ENCODE assay signal across 8 cellular contexts in the genomic region with DNA sequence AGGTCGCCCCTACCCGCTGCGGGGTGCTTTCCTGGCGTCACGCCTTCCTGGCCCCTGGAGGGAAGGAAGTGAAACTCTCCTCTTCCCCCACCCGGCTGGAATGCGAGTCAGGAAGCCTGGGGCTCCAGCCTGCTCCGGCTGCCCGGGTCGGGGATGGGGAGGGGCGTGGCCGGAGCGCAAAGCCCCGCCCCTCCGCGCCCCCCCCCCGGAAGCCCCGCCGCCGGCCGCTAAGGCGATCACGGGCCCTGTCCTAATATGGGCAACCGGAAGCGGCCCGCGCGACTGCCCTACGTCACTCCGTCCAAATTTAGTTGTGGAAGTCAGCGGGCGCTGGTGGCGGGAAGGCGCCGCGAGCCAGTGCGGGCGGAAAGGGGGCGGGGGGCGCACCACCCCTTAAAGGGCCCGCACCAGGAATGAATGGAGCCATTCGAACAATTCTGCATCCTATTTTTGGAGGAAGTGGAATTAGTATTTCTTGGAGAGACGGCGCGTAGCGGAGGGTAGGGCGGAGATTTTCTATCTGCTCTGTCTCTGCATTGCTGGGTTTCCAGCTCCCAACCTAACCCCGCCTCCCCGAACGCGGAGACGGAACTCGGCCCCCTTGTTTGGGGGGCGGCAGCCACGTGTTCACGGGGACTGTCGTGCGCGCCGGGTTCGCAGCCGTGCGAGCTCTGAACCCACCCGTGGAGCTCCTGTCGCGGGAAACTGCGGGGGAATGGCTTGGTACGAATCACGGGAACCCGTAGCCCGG. TPM values are rescaled to one million over a fixed set of nuclear protein-coding genes. Genes with fewer than 3 reads are reported as not detected.
DNase-seq lines count a peak whose midpoint lies in the region; ATAC-seq and TF ChIP-seq lines count a peak whose summit lies in the region.

No MANE protein-coding gene starts in this region.

- H3K4me3 ChIP-seq in Karpas-422 (ENCODE audit: low read length): peak overlapping the region; percentile 77
- peak overlapping the region; percentile 72 to 93 (median 88) for H3K4me3 ChIP-seq in Peyer's patch
- peak overlapping the region; percentile 95 to 98 for H3K4me3 ChIP-seq in esophagus (ENCODE audit: low read depth in 1 of 2, low read length in 2 of 2)
- peak overlapping the region; percentile 75 to 100 for H3K4me3 ChIP-seq in muscle layer of colon (ENCODE audit: low read depth in 1 of 2, low read length in 2 of 2)

- peak overlapping the region; percentile 97 for H3K4me2 ChIP-seq in Karpas-422 (ENCODE audit: low read depth, low read length, poor library complexity, severe bottlenecking)

- no peaks in the 10 kb centered on the region for H3K36me3 ChIP-seq in Karpas-422 (ENCODE audit: insufficient read depth, low read length)
- no peaks in the 10 kb centered on the region for H3K36me3 ChIP-seq in Peyer's patch
- no peaks in the 10 kb centered on the region for H3K36me3 ChIP-seq in esophagus (ENCODE audit: control insufficient read depth in 2 of 2, insufficient read depth in 2 of 2, low read length in 1 of 2)
- H3K36me3 ChIP-seq in muscle layer of colon (ENCODE audit: insufficient read depth, low read length): no peaks in the 10 kb centered on the region

- H3K79me2 ChIP-seq in Karpas-422 (ENCODE audit: low read length): peaks cover 21% of the 10 kb centered on the region

- H3K9ac ChIP-seq in Karpas-422 (ENCODE audit: low read length): peak overlapping the region; percentile 91
- H3K9ac ChIP-seq in muscle layer of colon (ENCODE audit: low read length): peak overlapping the region; percentile 100

- peak; percentile 30 for ATAC-seq in GM21619 (IDR thresholded peaks at IDR 0.05; ENCODE audit: unreplicated experiment)

- H2AFZ ChIP-seq in Karpas-422 (ENCODE audit: low read length): peak overlapping the region; percentile 36; the same call in 1 of the 2 replicates

- H4K20me1 ChIP-seq in Karpas-422 (ENCODE audit: insufficient read depth, low read depth, low read length): peaks cover 25% of the 10 kb centered on the region

- H3K4me1 ChIP-seq in Karpas-422 (ENCODE audit: low read length) (peaks cover 58% of the 10 kb centered on the region), Peyer's patch (peaks cover 0 to 37% (median 10%) of the 10 kb centered on the region in 4 donors), esophagus (ENCODE audit: control insufficient read depth in 2 of 2, insufficient read depth in 2 of 2, low read length in 1 of 2) (peaks cover 0 to 6% of the 10 kb centered on the region in 2 donors), muscle layer of colon (ENCODE audit: insufficient read depth, low read length) (peaks cover 13% of the 10 kb centered on the region)

- H3K27me3 ChIP-seq in Karpas-422 (ENCODE audit: low read length) (no peaks in the 10 kb centered on the region), Peyer's patch (no peaks in the 10 kb centered on the region), esophagus (ENCODE audit: control insufficient read depth in 1 of 2, insufficient read depth in 2 of 2, low read length in 2 of 2) (no peaks in the 10 kb centered on the region), muscle layer of colon (ENCODE audit: control insufficient read depth in 1 of 2, insufficient read depth in 2 of 2, low read length in 2 of 2) (no peaks in the 10 kb centered on the region)

- peak in 2 of 6 experiments; percentile 2 to 16 for TF ChIP-seq CTCF in Peyer's patch (IDR thresholded peaks at IDR 0.05)

- H3K27ac ChIP-seq in Karpas-422 (ENCODE audit: low read length) (peak overlapping the region; percentile 73), Peyer's patch (peak overlapping the region; percentile 94 to 99 (median 98)), esophagus (ENCODE audit: low read depth in 2 of 2, low read length in 1 of 2) (peak overlapping the region; percentile 97 to 100), muscle layer of colon (ENCODE audit: low read depth, low read length) (peak overlapping the region; percentile 97)

- peak; percentile 96 for DNase-seq in D341Med (ENCODE audit: low spot score)
- DNase-seq in Karpas-422: peak; percentile 98
- peak; percentile 96 to 99 (median 98) for DNase-seq in Peyer's patch
- DNase-seq in activated T-cell treated with anti-CD3 and anti-CD28 coated beads, Interleukin-2, amount 50 U/mL, for 48 hours: peak; percentile 96
- peak; percentile 96 for DNase-seq in stimulated activated CD8-positive, alpha-beta memory T cell treated with anti-CD3 and anti-CD28 coated beads, Interleukin-4, amount 100 ng/mL, for 48 hours

- 0% methylated on average over 65 to 71 of the region's 71 CpGs for WGBS in esophagus, 2 donors

- H3K9me3 ChIP-seq in Karpas-422 (ENCODE audit: low read length): no peaks in the 10 kb centered on the region
- H3K9me3 ChIP-seq in Peyer's patch: no peaks in the 10 kb centered on the region
- no peaks in the 10 kb centered on the region for H3K9me3 ChIP-seq in esophagus (ENCODE audit: control insufficient read depth in 2 of 2, insufficient read depth in 1 of 2, low read depth in 1 of 2, low read length in 1 of 2)
- H3K9me3 ChIP-seq in muscle layer of colon (ENCODE audit: low read length): no peaks in the 10 kb centered on the region

- TF ChIP-seq POLR2A in Peyer's patch (IDR thresholded peaks at IDR 0.05): peak; percentile 97 to 98

- H3K9me2 ChIP-seq in Karpas-422 (replicated peaks; ENCODE audit: insufficient read depth, low read length): no peaks in the 10 kb centered on the region

RNA-seq across cellular contexts. Expression of gene IER2, which starts 1.6 kb away (rescaled TPM):
- 7.3 and 15.9 TPM in 2 replicates for total RNA-seq in Karpas-422 (2014; rRNA removed; shearing (Covaris generic); ENCODE audit: low replicate concordance)
- total RNA-seq in Peyer's patch: 100 to 1,000 TPM in 1 of 4 donors, 10 to 100 TPM in 3; 72.2 to 229 (median 85.6) TPM
- 100 to 1,000 TPM in 1 of 2 donors, 10 to 100 TPM in 1; 52.1 to 101 TPM for polyA plus RNA-seq in esophagus

RNA-seq across cellular contexts. Expression of gene STX10, which starts 1.6 kb away (rescaled TPM):
- 47.0 and 103 TPM in 2 replicates for total RNA-seq in Karpas-422 (2014; rRNA removed; shearing (Covaris generic); ENCODE audit: low replicate concordance)
- total RNA-seq in Peyer's patch: 100 to 1,000 TPM in 2 of 4 donors, 10 to 100 TPM in 2; 78.1 to 199 (median 107) TPM
- 10 to 100 TPM; 75.1 to 76.0 TPM for polyA plus RNA-seq in esophagus

RNA-seq across cellular contexts. Expression of gene NACC1, which starts 33.7 kb away (rescaled TPM):
- 28.0 and 76.4 TPM in 2 replicates for total RNA-seq in Karpas-422 (2014; rRNA removed; shearing (Covaris generic); ENCODE audit: low replicate concordance)
- total RNA-seq in Peyer's patch: 10 to 100 TPM; 21.5 to 48.0 (median 37.1) TPM
- polyA plus RNA-seq in esophagus: 10 to 100 TPM; 19.5 to 39.4 TPM

RNA-seq across cellular contexts. Expression of gene TRMT1, which starts 35.2 kb away (rescaled TPM):
- total RNA-seq in Karpas-422 (2014; rRNA removed; shearing (Covaris generic); ENCODE audit: low replicate concordance): 35.9 and 69.7 TPM in 2 replicates
- 10 to 100 TPM; 27.1 to 71.8 (median 28.3) TPM for total RNA-seq in Peyer's patch
- polyA plus RNA-seq in esophagus: 10 to 100 TPM; 34.0 to 59.5 TPM

RNA-seq across cellular contexts. Expression of gene LYL1, which starts 49.1 kb away (rescaled TPM):
- total RNA-seq in Karpas-422 (2014; rRNA removed; shearing (Covaris generic); ENCODE audit: low replicate concordance): 99.1 and 285 TPM in 2 replicates
- 10 to 100 TPM in 1 of 4 donors, 1 to 10 TPM in 3; 1.2 to 21.5 (median 4.9) TPM for total RNA-seq in Peyer's patch
- 1 to 10 TPM; 1.5 to 1.9 TPM for polyA plus RNA-seq in esophagus

Comparison
In these comparisons a context has a peak if more than half of its experiments do, and no peak if none do; other contexts are left out.
1. Peak in every context shown above with its lines: DNase-seq, ATAC-seq, H3K4me3 ChIP-seq and H3K27ac ChIP-seq.